9 cellular contexts compared by ENCODE assay signal in the genomic region with DNA sequence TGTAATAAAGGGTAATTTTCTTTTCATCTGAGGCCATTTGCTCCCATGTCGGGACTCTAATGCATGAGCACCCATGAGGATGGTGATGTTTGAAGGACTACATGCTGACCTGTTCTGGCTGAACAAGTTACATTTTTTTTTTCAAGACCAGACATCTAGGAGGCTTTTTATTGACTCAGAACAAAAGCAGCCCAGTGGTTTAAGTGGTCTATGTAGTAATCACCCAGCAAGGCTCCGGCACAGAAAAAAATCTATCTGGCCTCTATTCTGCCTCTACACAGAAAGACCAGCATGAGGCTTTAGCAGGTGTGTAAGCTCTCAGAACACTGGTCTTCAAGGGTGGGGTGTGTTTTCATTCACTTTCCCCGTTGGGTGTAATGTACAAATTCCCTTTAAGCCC. TPM values are rescaled to one million over a fixed set of nuclear protein-coding genes. Genes with fewer than 3 reads are reported as not detected.
DNase-seq lines count a peak whose midpoint lies in the region; ATAC-seq, FAIRE-seq and TF ChIP-seq lines count a peak whose summit lies in the region.
"Had no signal": no experiment of that assay in that cellular context is flagged by ENCODE, and none has a peak within 500 bp of the region (broad histone marks: within the 10 kb centered on the region; RNA-seq: fewer than 3 reads in every experiment).

No MANE protein-coding gene starts in this region.

- TF ChIP-seq EP300 in GM12878 (IDR thresholded peaks at IDR 0.05; ENCODE audit: borderline replicate concordance in 1 of 2, control insufficient read depth in 1 of 2, low read depth in 2 of 2, low read length in 2 of 2) = peak in 1 of 2 experiments; percentile 32; a peak in 1 of 4 replicates

- H3K9me3 ChIP-seq in GM12878 (replicated peaks; ENCODE audit: control insufficient read depth, insufficient read depth, low read length) (no peaks in the 10 kb centered on the region), right lobe of liver (no peaks in the 10 kb centered on the region), Karpas-422 (ENCODE audit: low read length) (no peaks in the 10 kb centered on the region)

- peak; percentile 75 for FAIRE-seq in GM12878 (lab: Jason Lieb, UNC)

- in situ Hi-C loops in GM12878 (cut with MboI) = no loop called here

- CTCF ChIA-PET in GM12878 (lab: Yijun Ruan, JAX) = interaction anchor here (0.6 to 4.9 kb wide), 15 partner anchors 8 to 352 kb away, joined by 3 to 68 read pairs (median 6); a partner anchor contains a TSS

- H3K9me2 ChIP-seq in Karpas-422 (replicated peaks; ENCODE audit: insufficient read depth, low read length) = no peaks in the 10 kb centered on the region

- POLR2A ChIA-PET in GM12878 (lab: Charles Lee) = interaction anchor here (0.8 kb wide), 1 partner anchor 24 kb away, joined by 3 read pairs; no protein-coding TSS in a partner anchor

- H3K9ac ChIP-seq in GM12878 (ENCODE audit: control insufficient read depth, insufficient read depth, low read length) (no peak overlapping the region), Karpas-422 (ENCODE audit: low read length) (no peak overlapping the region)

- TF ChIP-seq POLR2A in GM12878 (IDR thresholded peaks at IDR 0.05; ENCODE audit: low read depth, low read length) = no peak
- TF ChIP-seq POLR2A in right lobe of liver (IDR thresholded peaks at IDR 0.05) = no peak
- no peak for TF ChIP-seq POLR2A in erythroblast (IDR thresholded peaks at IDR 0.05; ENCODE audit: low read length)

- H3K27ac ChIP-seq in GM12878 (ENCODE audit: control insufficient read depth, insufficient read depth) (no peak overlapping the region), right lobe of liver (no peak overlapping the region), Karpas-422 (ENCODE audit: low read length) (no peak overlapping the region)

- TF ChIP-seq CTCF in GM10266 (IDR thresholded peaks at IDR 0.05; ENCODE audit: control insufficient read depth, insufficient read depth, low read depth, missing control alignments) (no peak), GM12878 (IDR thresholded peaks at IDR 0.05 in 2 of 3, conservative IDR thresholded peaks at IDR 0.05 in 1 of 3; ENCODE audit: control insufficient read depth in 2 of 3, extremely low read depth in 1 of 3, insufficient read depth in 1 of 3, low read depth in 3 of 3, low read length in 3 of 3) (no peak), right lobe of liver (IDR thresholded peaks at IDR 0.05) (no peak)

- H2AFZ ChIP-seq in GM12878 (ENCODE audit: control insufficient read depth, low read depth, low read length) (no peak overlapping the region), Karpas-422 (ENCODE audit: low read length) (no peak overlapping the region)

- H3K36me3 ChIP-seq in GM12878 (ENCODE audit: control insufficient read depth in 2 of 2, insufficient read depth in 2 of 2, low read length in 1 of 2) (no peaks in the 10 kb centered on the region), right lobe of liver (no peaks in the 10 kb centered on the region), Karpas-422 (ENCODE audit: insufficient read depth, low read length) (no peaks in the 10 kb centered on the region)

- H3K79me2 ChIP-seq in GM12878 (ENCODE audit: control insufficient read depth, insufficient read depth, low read length) (no peaks in the 10 kb centered on the region), Karpas-422 (ENCODE audit: low read length) (no peaks in the 10 kb centered on the region)

- H3K27me3 ChIP-seq in GM12878 (replicated peaks in 1 of 2; ENCODE audit: control insufficient read depth in 2 of 2, insufficient read depth in 2 of 2, low read length in 1 of 2) (no peaks in the 10 kb centered on the region), right lobe of liver (no peaks in the 10 kb centered on the region), Karpas-422 (ENCODE audit: low read length) (no peaks in the 10 kb centered on the region)

- H3K4me1 ChIP-seq in GM12878 (ENCODE audit: control insufficient read depth, insufficient read depth, low read length) = peaks cover 6% of the 10 kb centered on the region; the same call in 1 of the 2 replicates
- no peaks in the 10 kb centered on the region for H3K4me1 ChIP-seq in right lobe of liver
- H3K4me1 ChIP-seq in Karpas-422 (ENCODE audit: low read length) = peaks cover 17% of the 10 kb centered on the region

- H3K4me3 ChIP-seq in GM12878 (no peak overlapping the region), right lobe of liver (no peak overlapping the region), Karpas-422 (ENCODE audit: low read length) (no peak overlapping the region)

- no peak for TF ChIP-seq RAD21 in GM12878 (IDR thresholded peaks at IDR 0.05; ENCODE audit: insufficient read depth, low read depth, low read length)

- BruUV-seq in GM12878 (replicated peaks; lab: Mats Ljungman, UMichigan) = no TSS peak

- H4K20me1 ChIP-seq in GM12878 (ENCODE audit: control insufficient read depth, insufficient read depth) = no peaks in the 10 kb centered on the region
- H4K20me1 ChIP-seq in Karpas-422 (ENCODE audit: insufficient read depth, low read depth, low read length) = peaks cover 9% of the 10 kb centered on the region; the same call in 1 of the 2 replicates

- RAD21 ChIA-PET in GM12878 (lab: Charles Lee; ENCODE audit: unreplicated experiment) = interaction anchor here (1.4 to 5.3 kb wide), 9 partner anchors 9 to 323 kb away, joined by 3 to 112 read pairs (median 11); no protein-coding TSS in a partner anchor

- DNase-seq in GM10266 (ENCODE audit: extremely low spot score) = peak; percentile 20
- DNase-seq in GM12878 (ENCODE audit: low read depth, low spot score) = no peak
- no peak for DNase-seq in epidermal melanocyte (ENCODE audit: insufficient read length, low spot score)
- no peak for DNase-seq in right lobe of liver
- no peak for DNase-seq in erythroblast (lab: John Stamatoyannopoulos, UW)
- no peak for DNase-seq in Karpas-422
- DNase-seq: T-cell had no signal

- H3K4me2 ChIP-seq in GM12878 (ENCODE audit: control insufficient read depth, insufficient read depth) = no peak overlapping the region
- no peak overlapping the region for H3K4me2 ChIP-seq in Karpas-422 (ENCODE audit: low read depth, low read length, poor library complexity, severe bottlenecking)

- 14% methylated on average over 3 of the region's 3 CpGs for WGBS in GM12878 (ENCODE audit: insufficient coverage, insufficient replicate concordance, low lambda C conversion rate, missing lambda C conversion rate)
- 69% methylated on average over 3 of the region's 3 CpGs for WGBS in right lobe of liver (ENCODE audit: insufficient coverage, low coverage, low lambda C conversion rate, missing lambda C conversion rate)

- SMC1A ChIA-PET in GM12878 (lab: Charles Lee; ENCODE audit: uncharacterized antibody, unreplicated experiment) = interaction anchor here (1.1 to 4.9 kb wide), 7 partner anchors 9 to 323 kb away, joined by 3 to 58 read pairs (median 12); no protein-coding TSS in a partner anchor

- intact Hi-C loops in GM12878 (cut with micrococcal nuclease; ENCODE audit: unreplicated experiment) = no loop called here
- intact Hi-C loops in right lobe of liver (cut with DNase I) = no loop called here

- peak; percentile 59 for ATAC-seq in GM21447 (IDR thresholded peaks at IDR 0.05; ENCODE audit: unreplicated experiment)
- ATAC-seq in HG03469 (IDR thresholded peaks at IDR 0.05; ENCODE audit: unreplicated experiment) = peak; percentile 88
- ATAC-seq in GM12878 = peak; percentile 95
- ATAC-seq in right lobe of liver = no peak

TF ChIP-seq in GM12878, 131 proteins besides CTCF, POLR2A, EP300 and RAD21 (continues in another document):
- TF ChIP-seq ETV6 (conservative IDR thresholded peaks at IDR 0.05 in 1 of 2, IDR thresholded peaks at IDR 0.05 in 1 of 2; ENCODE audit: borderline replicate concordance in 1 of 2, low read depth in 1 of 2) = peak in 1 of 2 experiments; percentile 17; a peak in 1 of 4 replicates
- TF ChIP-seq IRF4 (IDR thresholded peaks at IDR 0.05; ENCODE audit: low read depth, low read length) = peak; percentile 77
- TF ChIP-seq, protein P1, sequence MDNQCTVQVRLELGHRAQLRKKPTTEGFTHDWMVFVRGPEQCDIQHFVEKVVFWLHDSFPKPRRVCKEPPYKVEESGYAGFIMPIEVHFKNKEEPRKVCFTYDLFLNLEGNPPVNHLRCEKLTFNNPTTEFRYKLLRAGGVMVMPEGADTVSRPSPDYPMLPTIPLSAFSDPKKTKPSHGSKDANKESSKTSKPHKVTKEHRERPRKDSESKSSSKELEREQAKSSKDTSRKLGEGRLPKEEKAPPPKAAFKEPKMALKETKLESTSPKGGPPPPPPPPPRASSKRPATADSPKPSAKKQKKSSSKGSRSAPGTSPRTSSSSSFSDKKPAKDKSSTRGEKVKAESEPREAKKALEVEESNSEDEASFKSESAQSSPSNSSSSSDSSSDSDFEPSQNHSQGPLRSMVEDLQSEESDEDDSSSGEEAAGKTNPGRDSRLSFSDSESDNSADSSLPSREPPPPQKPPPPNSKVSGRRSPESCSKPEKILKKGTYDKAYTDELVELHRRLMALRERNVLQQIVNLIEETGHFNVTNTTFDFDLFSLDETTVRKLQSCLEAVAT (IDR thresholded peaks at IDR 0.05) = peak; percentile 50; the same call in 1 of the 2 replicates

RNA-seq across cellular contexts. Expression of a gene that starts 15.8 kb away (rescaled TPM):
- total RNA-seq in GM12878 (2013; cell fraction: nucleolus; rRNA removed) = 1.5 and 1.6 TPM in 2 replicates
- total RNA-seq in GM12878 (2014; rRNA removed) (1.3 and 1.4 TPM in 2 replicates), GM12878 (2014; rRNA removed; fragmentation: Illumina TruSeq; extraction: Trizol) (1.2 and 1.4 TPM in 2 replicates), GM12878 (2021) (1.1 and 1.8 TPM in 2 replicates), right lobe of liver (10 to 100 TPM in 4 of 6 experiments, 1 to 10 TPM in 2; 7.1 to 27.3 (median 17.2) TPM)
- 0.28 TPM for polyA plus RNA-seq in GM12878 (2011; ENCODE audit: low read depth)
- polyA plus RNA-seq in GM12878 (2011; rRNA removed) (2.7 and 3.0 TPM in 2 replicates), GM12878 (2014; fragmentation: Illumina TruSeq; extraction: Trizol) (0.87 and 1.00 TPM in 2 replicates), GM12878 (2014; fragmentation: Nextera tagmentation; extraction: Ambion mirVana) (under 1 TPM; 0.26 to 0.31 TPM), GM12878 (2014; rRNA removed) (0.58 TPM in 2 replicates), GM12878 (2016; fragmentation: Nextera tagmentation; extraction: Ambion mirVana) (under 1 TPM; 0.48 to 0.72 TPM)
- 1.1 TPM in 2 replicates for polyA plus RNA-seq in GM12878 (2011; cell fraction: cytosol; rRNA removed)
- 5.4 and 5.9 TPM in 2 replicates for polyA plus RNA-seq in GM12878 (2011; cell fraction: nucleus; rRNA removed)
- polyA plus RNA-seq in GM12878 (2012) = 0.24 and 0.31 TPM in 2 replicates
- 4.5 and 6.5 TPM in 2 replicates for polyA minus RNA-seq in GM12878 (2011; rRNA and poly(A)+ RNA removed)
- 1.1 and 1.5 TPM in 2 replicates for polyA minus RNA-seq in GM12878 (2011; cell fraction: cytosol; rRNA and poly(A)+ RNA removed)
- polyA minus RNA-seq in GM12878 (2011; cell fraction: nucleus; rRNA and poly(A)+ RNA removed) = 4.7 and 11.0 TPM in 2 replicates
- 3.0 and 4.5 TPM in 2 replicates for total RNA-seq in Karpas-422 (2014; rRNA removed; shearing (Covaris generic); ENCODE audit: low replicate concordance)

Comparison
In these comparisons a context has a peak if more than half of its experiments do, and no peak if none do; other contexts are left out.
1. ATAC-seq: peak in GM21447 (single experiment), HG03469 (single experiment) and GM12878 (single experiment); none in right lobe of liver (0 of 4).